In genomic region chr19:18192673-18193387, GRCh38 we compare ENCODE assay signal across 1 cellular context.
TF ChIP-seq lines count a peak whose summit lies in the region.

Gene MPV17L2, plus strand, starts transcription at chr19:18193218. Its CDS starts 64 bp downstream, at chr19:18193282.

TF ChIP-seq in K562, 482 proteins besides CTCF, POLR2A, EP300 and RAD21 (continued from another document and continues in another):
- TF ChIP-seq ZNF280A (IDR thresholded peaks at IDR 0.05; ENCODE audit: low read depth, partially characterized antibody) (no peak), ARHGAP35 (IDR thresholded peaks at IDR 0.05; ENCODE audit: partially characterized antibody) (no peak), MAFK (IDR thresholded peaks at IDR 0.05; ENCODE audit: low read length) (no peak), PCBP2 (IDR thresholded peaks at IDR 0.05; ENCODE audit: low read depth, low read length, poor library complexity, severe bottlenecking) (no peak), ZNF644 (tag; IDR thresholded peaks at IDR 0.05; ENCODE audit: low read depth) (no peak; the same call in 1 of the 2 replicates), FOXJ2 (tag; IDR thresholded peaks at IDR 0.05) (peak; percentile 90), THRB (CRISPR knock-in tag; conservative IDR thresholded peaks at IDR 0.05) (no peak), HMBOX1 (IDR thresholded peaks at IDR 0.05) (peak; percentile 53; the same call in 1 of the 2 replicates), DIDO1 (tag; IDR thresholded peaks at IDR 0.05; ENCODE audit: low read depth) (no peak; the same call in 1 of the 2 replicates), MNT (conservative IDR thresholded peaks at IDR 0.05) (peak; percentile 63 to 85), TCF7 (IDR thresholded peaks at IDR 0.05; ENCODE audit: borderline replicate concordance) (no peak), U2AF1 (optimal IDR thresholded peaks at IDR 0.05; ENCODE audit: low read depth, low read length) (no peak), NFATC3 (IDR thresholded peaks at IDR 0.05) (no peak), EP400 (IDR thresholded peaks at IDR 0.05) (no peak), NR2C1 (IDR thresholded peaks at IDR 0.05) (no peak), NR2C1 (tag; IDR thresholded peaks at IDR 0.05) (no peak), PRPF4 (IDR thresholded peaks at IDR 0.05; ENCODE audit: insufficient read depth, low read depth, low read length, poor library complexity, severe bottlenecking) (no peak), ZBTB11 (CRISPR knock-in tag; IDR thresholded peaks at IDR 0.05) (peak in 1 of 3 experiments; percentile 83; a peak in 2 of 6 replicates), MTA1 (IDR thresholded peaks at IDR 0.05; ENCODE audit: borderline replicate concordance) (no peak), ZNF740 (CRISPR knock-in tag; IDR thresholded peaks at IDR 0.05) (no peak), ZNF740 (tag; IDR thresholded peaks at IDR 0.05) (no peak), NFXL1 (CRISPR knock-in tag; IDR thresholded peaks at IDR 0.05) (no peak), E2F4 (CRISPR knock-in tag; IDR thresholded peaks at IDR 0.05; ENCODE audit: low read depth) (no peak), ZNF318 (IDR thresholded peaks at IDR 0.05; ENCODE audit: borderline replicate concordance in 1 of 2, low read depth in 1 of 2) (no peak), HDGF (IDR thresholded peaks at IDR 0.05) (no peak), TOE1 (IDR thresholded peaks at IDR 0.05; ENCODE audit: borderline replicate concordance) (no peak), TOE1 (CRISPR knock-in tag; IDR thresholded peaks at IDR 0.05; ENCODE audit: borderline replicate concordance, low read depth) (no peak), ZNF655 (CRISPR knock-in tag; IDR thresholded peaks at IDR 0.05) (no peak), MED1 (CRISPR knock-in tag; IDR thresholded peaks at IDR 0.05; ENCODE audit: borderline replicate concordance) (no peak), ZFP91 (CRISPR knock-in tag; IDR thresholded peaks at IDR 0.05) (no peak), NCOR1 (IDR thresholded peaks at IDR 0.05) (no peak), PRMT5 (CRISPR knock-in tag; IDR thresholded peaks at IDR 0.05) (no peak)
